Comparison of ENCODE assay signal across 20 cellular contexts in the genomic region with DNA sequence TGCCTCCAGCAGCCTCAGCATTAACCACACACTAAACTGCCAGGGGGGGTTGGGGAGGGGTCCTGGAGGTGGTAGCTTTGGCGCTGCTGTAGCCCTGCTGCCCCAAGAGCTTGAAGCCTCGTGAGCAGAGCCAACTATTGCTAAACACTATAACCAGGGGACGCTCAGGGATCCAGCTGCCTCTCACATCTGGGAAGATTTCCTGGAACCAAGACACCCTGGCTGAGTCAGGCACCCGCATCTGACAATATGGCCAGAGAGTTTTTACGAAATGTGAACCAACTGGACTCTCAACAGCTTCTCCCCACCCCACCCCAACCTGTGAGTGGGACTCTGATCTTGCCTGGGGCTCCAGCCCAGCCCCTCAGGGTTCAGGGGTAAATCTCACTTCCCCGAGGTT. TPM values are rescaled to one million over a fixed set of nuclear protein-coding genes. Genes with fewer than 3 reads are reported as not detected.
DNase-seq lines count a peak whose midpoint lies in the region; ATAC-seq and TF ChIP-seq lines count a peak whose summit lies in the region.
"Had no signal": no experiment of that assay in that cellular context is flagged by ENCODE, and none has a peak within 500 bp of the region (broad histone marks: within the 10 kb centered on the region; RNA-seq: fewer than 3 reads in every experiment).

No MANE protein-coding gene starts in this region.

- no peak for TF ChIP-seq CTCF in right atrium auricular region (IDR thresholded peaks at IDR 0.05)

- peaks cover 0 to 35% of the 10 kb centered on the region in 2 donors for H3K4me1 ChIP-seq in right atrium auricular region
- peaks cover 31 to 72% (median 61%) of the 10 kb centered on the region in 5 donors for H3K4me1 ChIP-seq in subcutaneous abdominal adipose tissue (ENCODE audit: control insufficient read depth in 5 of 5, insufficient read depth in 5 of 5, low read length in 5 of 5)

- ATAC-seq in GM18870 (IDR thresholded peaks at IDR 0.05; ENCODE audit: unreplicated experiment) = no peak
- ATAC-seq: A549, body of pancreas, PC-3 had no signal

- no peaks in the 10 kb centered on the region for H3K9me3 ChIP-seq in right atrium auricular region
- no peaks in the 10 kb centered on the region for H3K9me3 ChIP-seq in subcutaneous abdominal adipose tissue (ENCODE audit: control insufficient read depth in 5 of 5, low read length in 5 of 5)
- H3K9me3 ChIP-seq: A549, body of pancreas had no signal

- H3K27ac ChIP-seq in right atrium auricular region (no peak overlapping the region), subcutaneous abdominal adipose tissue (ENCODE audit: low read depth, low read length) (peak overlapping the region; percentile 15)
- H3K27ac ChIP-seq: body of pancreas had no signal

- no peak overlapping the region for H3K4me3 ChIP-seq in right atrium auricular region
- H3K4me3 ChIP-seq in subcutaneous abdominal adipose tissue (ENCODE audit: low read depth in 1 of 5, low read length in 5 of 5) = no peak overlapping the region
- H3K4me3 ChIP-seq: A549, body of pancreas had no signal

- H3K36me3 ChIP-seq in right atrium auricular region = no peaks in the 10 kb centered on the region
- no peaks in the 10 kb centered on the region for H3K36me3 ChIP-seq in subcutaneous abdominal adipose tissue (ENCODE audit: control insufficient read depth in 5 of 5, insufficient read depth in 5 of 5, low read length in 5 of 5)

- H3K27me3 ChIP-seq in right atrium auricular region = no peaks in the 10 kb centered on the region
- no peaks in the 10 kb centered on the region for H3K27me3 ChIP-seq in subcutaneous abdominal adipose tissue (ENCODE audit: control insufficient read depth in 5 of 5, insufficient read depth in 4 of 5, low read length in 5 of 5)
- H3K27me3 ChIP-seq: body of pancreas had no signal

- H3K9ac ChIP-seq in subcutaneous abdominal adipose tissue (ENCODE audit: low read length in 5 of 5) = peak overlapping the region in 1 of 5 donors; percentile 41

- DNase-seq in activated T-cell treated with anti-CD3 and anti-CD28 coated beads, Interleukin-2, amount 50 U/mL, for 1 hour = peak; percentile 11
- DNase-seq in activated T-cell treated with anti-CD3 and anti-CD28 coated beads for 4 hours = no peak
- peak; percentile 50 for DNase-seq in epidermal melanocyte (ENCODE audit: insufficient read length, low spot score)
- DNase-seq in right atrium auricular region (ENCODE audit: low spot score) = peak; percentile 85
- DNase-seq in DMS 273 (lab: John Stamatoyannopoulos, UW; ENCODE audit: unreplicated experiment) = no peak
- DNase-seq in stimulated activated CD4-positive, alpha-beta T cell treated with anti-CD3 and anti-CD28 coated beads, Interleukin-4, amount 100 ng/mL, for 24 hours = no peak
- DNase-seq: activated CD4-positive, alpha-beta memory T cell treated with anti-CD3 and anti-CD28 coated beads, Interleukin-2, amount 10 ng/mL, durations not matched to agents 7 days and 5 days; activated gamma-delta T cell treated with Interleukin-2 at 50 U/mL for 16 hours; EL; foreskin melanocyte; H7; NCI-H1694 treated with DMSO at 0.1 percent for 48 hours; NCI-H524; PC-3 had no signal

RNA-seq across cellular contexts. Expression of gene C1QTNF6, which starts 14.3 kb away (rescaled TPM):
- total RNA-seq in right atrium auricular region = 1 to 10 TPM; 1.6 to 2.2 TPM

RNA-seq across cellular contexts. Expression of gene IL2RB, which starts 24.0 kb away (rescaled TPM):
- total RNA-seq in right atrium auricular region = 1 to 10 TPM in 1 of 2 donors, under 1 TPM in 1; 0.94 to 1.0 TPM
- total RNA-seq: PC-3 had no signal

RNA-seq across cellular contexts. Expression of gene SSTR3, which starts 38.6 kb away (rescaled TPM):
- not detected for total RNA-seq in right atrium auricular region
- total RNA-seq: HT1080, ureter had no signal

Comparison
In these comparisons a context has a peak if more than half of its experiments do, and no peak if none do; other contexts are left out.
1. DNase-seq: peak in activated T-cell treated with anti-CD3 and anti-CD28 coated beads, Interleukin-2, amount 50 U/mL, for 1 hour (single experiment), epidermal melanocyte (single experiment) and right atrium auricular region (single experiment); none in activated T-cell treated with anti-CD3 and anti-CD28 coated beads for 4 hours (single experiment), DMS 273 (single experiment) and stimulated activated CD4-positive, alpha-beta T cell treated with anti-CD3 and anti-CD28 coated beads, Interleukin-4, amount 100 ng/mL, for 24 hours (single experiment).